In the genomic region with DNA sequence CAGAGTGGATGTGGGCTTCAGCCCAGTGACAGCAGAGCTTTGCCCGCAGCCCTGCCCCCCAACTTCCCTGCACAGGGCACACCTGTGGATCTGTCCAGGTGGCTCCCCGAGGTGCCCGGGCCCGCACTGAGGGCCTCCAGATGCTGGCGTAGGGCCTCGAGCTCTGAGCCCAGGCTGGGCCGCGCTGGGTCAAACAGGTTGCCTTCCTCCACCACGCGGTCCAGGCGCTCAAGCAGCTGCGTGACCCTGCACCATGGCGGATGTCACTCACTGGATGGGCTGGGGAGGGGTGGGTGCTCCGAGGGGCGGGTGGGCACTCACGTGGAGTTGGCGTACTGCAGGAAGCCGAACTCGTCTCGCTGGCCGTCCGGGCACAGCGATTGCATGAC, we compare ENCODE assay signal across 16 cellular contexts. TPM values are rescaled to one million over a fixed set of nuclear protein-coding genes. Genes with fewer than 3 reads are reported as not detected.
DNase-seq lines count a peak whose midpoint lies in the region; ATAC-seq, FAIRE-seq and TF ChIP-seq lines count a peak whose summit lies in the region.
"Had no signal": no experiment of that assay in that cellular context is flagged by ENCODE, and none has a peak within 500 bp of the region (broad histone marks: within the 10 kb centered on the region; RNA-seq: fewer than 3 reads in every experiment).

No MANE protein-coding gene starts in this region.

- CTCF ChIA-PET in HCT116 (lab: Charles Lee) = interaction anchor here (0.6 to 1.8 kb wide), 3 partner anchors 12 to 44 kb away, joined by 4 to 14 read pairs (median 6); a partner anchor contains a TSS
- CTCF ChIA-PET in activated CD8-positive, alpha-beta memory T cell treated with anti-CD3 and anti-CD28 coated beads, Interleukin-2, amount 10 ng/mL, durations not matched to agents 7 days and 5 days (lab: Charles Lee) = interaction anchor here (0.6 to 10.2 kb wide), 5 partner anchors 13 to 214 kb away, joined by 3 to 98 read pairs (median 4); a partner anchor contains a TSS

- no peak overlapping the region for H3K4me3 ChIP-seq in HCT116 (replicated peaks in 1 of 2; ENCODE audit: low read depth in 1 of 2, low read length in 2 of 2)
- H3K4me3 ChIP-seq in colonic mucosa = no peak overlapping the region
- H3K4me3 ChIP-seq in small intestine (ENCODE audit: low read depth in 1 of 2, low read length in 2 of 2) = no peak overlapping the region
- H3K4me3 ChIP-seq: lung, MG63, neural progenitor cell, sigmoid colon had no signal

- peaks cover 20% of the 10 kb centered on the region for H3K4me1 Mint-ChIP-seq in activated CD8-positive, alpha-beta memory T cell treated with anti-CD3 and anti-CD28 coated beads, Interleukin-2, amount 10 ng/mL, durations not matched to agents 7 days and 5 days

- no peaks in the 10 kb centered on the region for H3K9me3 ChIP-seq in HCT116 (ENCODE audit: control insufficient read depth in 1 of 2, insufficient read depth in 1 of 2, low read depth in 1 of 2, low read length in 2 of 2)
- H3K9me3 ChIP-seq in colonic mucosa = no peaks in the 10 kb centered on the region
- H3K9me3 ChIP-seq in small intestine (ENCODE audit: control insufficient read depth, low read depth) = no peaks in the 10 kb centered on the region
- H3K9me3 ChIP-seq: MG63, sigmoid colon had no signal

- peak overlapping the region; percentile 58 for H3K4me2 ChIP-seq in HCT116 (ENCODE audit: low read length)

- H3K27me3 Mint-ChIP-seq in activated CD8-positive, alpha-beta memory T cell treated with anti-CD3 and anti-CD28 coated beads, Interleukin-2, amount 10 ng/mL, durations not matched to agents 7 days and 5 days = peaks cover 3% of the 10 kb centered on the region
- H3K27me3 Mint-ChIP-seq: activated B cell treated with CpG ODN at 0.5 μM for 24 hours; activated naive CD8-positive, alpha-beta T cell treated with anti-CD3 and anti-CD28 coated beads for 36 hours had no signal

- H3K27ac ChIP-seq in HCT116 (ENCODE audit: low read depth, low read length) (peak overlapping the region; percentile 63), colonic mucosa (peak overlapping the region; percentile 63), small intestine (ENCODE audit: low read depth in 1 of 2, low read length in 1 of 2) (peak overlapping the region; percentile 80 to 89)
- H3K27ac ChIP-seq: neural progenitor cell, sigmoid colon had no signal

- ATAC-seq in HCT116 (no peak; the same call in 1 of the 2 replicates), omental fat pad (ENCODE audit: low FRiP score) (no peak)
- no peak for ATAC-seq in activated CD8-positive, alpha-beta memory T cell treated with anti-CD3 and anti-CD28 coated beads, Interleukin-2, amount 10 ng/mL, durations not matched to agents 7 days and 5 days

- TF ChIP-seq CTCF in HCT116 (IDR thresholded peaks at IDR 0.05 in 2 of 3, conservative IDR thresholded peaks at IDR 0.05 in 1 of 3; ENCODE audit: borderline replicate concordance in 1 of 3, insufficient read depth in 1 of 3, low read depth in 2 of 3, low read length in 2 of 3) = no peak
- TF ChIP-seq CTCF in colonic mucosa (IDR thresholded peaks at IDR 0.05) = no peak
- no peak for TF ChIP-seq CTCF in omental fat pad (IDR thresholded peaks at IDR 0.05)

- H3K9me2 ChIP-seq in HCT116 (ENCODE audit: insufficient read depth) = no peaks in the 10 kb centered on the region

- DNase-seq in HCT116 (ENCODE audit: low read depth, low spot score) (no peak), colonic mucosa (no peak), small intestine (no peak), HT-29 (ENCODE audit: low spot score) (no peak), omental fat pad (ENCODE audit: low spot score) (no peak)
- no peak for DNase-seq in activated CD8-positive, alpha-beta memory T cell treated with anti-CD3 and anti-CD28 coated beads, Interleukin-2, amount 10 ng/mL, durations not matched to agents 7 days and 5 days
- DNase-seq: activated B cell treated with CpG ODN at 0.5 μM for 24 hours, NCI-H2081, sigmoid colon had no signal

- H3K27me3 ChIP-seq in HCT116 (ENCODE audit: insufficient read depth, low read length) (no peaks in the 10 kb centered on the region), colonic mucosa (no peaks in the 10 kb centered on the region), small intestine (ENCODE audit: control insufficient read depth in 2 of 2, insufficient read depth in 2 of 2, low read length in 2 of 2) (no peaks in the 10 kb centered on the region)
- H3K27me3 ChIP-seq: MG63, sigmoid colon had no signal

- no peak overlapping the region for H2AFZ ChIP-seq in HCT116 (ENCODE audit: low read depth, low read length, poor library complexity, severe bottlenecking)
- H2AFZ ChIP-seq: neural progenitor cell had no signal

- H3K4me1 ChIP-seq in HCT116 (ENCODE audit: control insufficient read depth in 1 of 2, insufficient read depth in 2 of 2, low read length in 2 of 2) = peaks cover 28 to 40% of the 10 kb centered on the region in 2 experiments; a peak in 3 of 4 replicates
- H3K4me1 ChIP-seq in colonic mucosa = peaks cover 25% of the 10 kb centered on the region
- H3K4me1 ChIP-seq in small intestine (ENCODE audit: control insufficient read depth in 2 of 2, insufficient read depth in 1 of 2, low read depth in 1 of 2, low read length in 1 of 2) = peaks cover 0 to 4% of the 10 kb centered on the region in 2 donors

- H3K36me3 ChIP-seq in HCT116 (ENCODE audit: control insufficient read depth in 1 of 2, insufficient read depth in 2 of 2, low read length in 2 of 2) (peaks cover 0 to 8% of the 10 kb centered on the region in 2 experiments; a peak in 2 of 4 replicates), colonic mucosa (no peaks in the 10 kb centered on the region), small intestine (ENCODE audit: control insufficient read depth in 2 of 2, insufficient read depth in 2 of 2, low read length in 2 of 2) (peaks cover 0 to 2% of the 10 kb centered on the region in 2 donors)
- H3K36me3 ChIP-seq: MG63, neural progenitor cell had no signal

- no peaks in the 10 kb centered on the region for H3K36me3 Mint-ChIP-seq in activated CD8-positive, alpha-beta memory T cell treated with anti-CD3 and anti-CD28 coated beads, Interleukin-2, amount 10 ng/mL, durations not matched to agents 7 days and 5 days
- H3K36me3 Mint-ChIP-seq: activated naive CD8-positive, alpha-beta T cell treated with anti-CD3 and anti-CD28 coated beads for 36 hours; neural progenitor cell had no signal

- no peaks in the 10 kb centered on the region for H4K20me1 ChIP-seq in HCT116 (ENCODE audit: insufficient read depth)

- no peak for TF ChIP-seq POLR2A in HCT116 (IDR thresholded peaks at IDR 0.05; ENCODE audit: borderline replicate concordance, extremely low read depth, insufficient read depth, insufficient read length)

- no peak overlapping the region for H3K27ac Mint-ChIP-seq in activated CD8-positive, alpha-beta memory T cell treated with anti-CD3 and anti-CD28 coated beads, Interleukin-2, amount 10 ng/mL, durations not matched to agents 7 days and 5 days
- H3K27ac Mint-ChIP-seq: activated B cell treated with CpG ODN at 0.5 μM for 24 hours; activated naive CD8-positive, alpha-beta T cell treated with anti-CD3 and anti-CD28 coated beads for 36 hours; neural progenitor cell had no signal

- no peak overlapping the region for H3K4me3 Mint-ChIP-seq in activated CD8-positive, alpha-beta memory T cell treated with anti-CD3 and anti-CD28 coated beads, Interleukin-2, amount 10 ng/mL, durations not matched to agents 7 days and 5 days
- H3K4me3 Mint-ChIP-seq: activated B cell treated with CpG ODN at 0.5 μM for 24 hours; activated naive CD8-positive, alpha-beta T cell treated with anti-CD3 and anti-CD28 coated beads for 36 hours; neural progenitor cell had no signal

- intact Hi-C loops in HCT116 (cut with micrococcal nuclease) (no loop called here), colonic mucosa (cut with DNase I) (no loop called here)

- no peak for FAIRE-seq in small intestine (lab: Jason Lieb, UNC)

- H3K79me2 ChIP-seq in HCT116 (ENCODE audit: insufficient read depth, low read length) = peaks cover 31% of the 10 kb centered on the region

- H3K9ac ChIP-seq in HCT116 (ENCODE audit: low read length) (peak overlapping the region; percentile 38), colonic mucosa (ENCODE audit: low read depth in 2 of 2, low read length in 2 of 2) (no peak overlapping the region)
- H3K9ac ChIP-seq: neural progenitor cell had no signal

- no peak for TF ChIP-seq RAD21 in HCT116 (IDR thresholded peaks at IDR 0.05; ENCODE audit: low read depth)

- BruUV-seq in HCT116 (replicated peaks; lab: Mats Ljungman, UMichigan) = no TSS peak

- RAD21 ChIA-PET in HCT116 (lab: Charles Lee; ENCODE audit: low non-redundant PET in 1 of 2, low total read pairs in 2 of 2, uncharacterized antibody in 2 of 2, unreplicated experiment in 2 of 2) = no interaction called here

- 49 to 84% (median 55%) methylated on average over 15 to 23 of the region's 23 CpGs for WGBS in small intestine, 3 donors

- POLR2A ChIA-PET in HCT116 (lab: Charles Lee) = no interaction called here

- H3K9me3 Mint-ChIP-seq in activated CD8-positive, alpha-beta memory T cell treated with anti-CD3 and anti-CD28 coated beads, Interleukin-2, amount 10 ng/mL, durations not matched to agents 7 days and 5 days (ENCODE audit: low read depth) = no peaks in the 10 kb centered on the region
- H3K9me3 Mint-ChIP-seq: activated B cell treated with CpG ODN at 0.5 μM for 24 hours; activated naive CD8-positive, alpha-beta T cell treated with anti-CD3 and anti-CD28 coated beads for 36 hours; neural progenitor cell had no signal

RNA-seq across cellular contexts. Expression of a gene that starts 5.4 kb away (rescaled TPM):
- total RNA-seq in HCT116 (2021; ENCODE audit: unreplicated experiment) = 114 TPM
- polyA plus RNA-seq in HCT116 (2012) = 132 and 183 TPM in 2 replicates
- 10 to 100 TPM; 22.4 to 47.5 TPM for total RNA-seq in colonic mucosa
- polyA plus RNA-seq in small intestine = 10 to 100 TPM in 1 of 3 donors, 1 to 10 TPM in 2; 3.4 to 11.2 (median 6.5) TPM
- 92.6 and 99.9 TPM in 2 replicates for total RNA-seq in HT-29 (2014; rRNA removed; shearing (Covaris generic))
- total RNA-seq in activated CD8-positive, alpha-beta memory T cell treated with anti-CD3 and anti-CD28 coated beads, Interleukin-2, amount 10 ng/mL, durations not matched to agents 7 days and 5 days = 10 to 100 TPM; 30.0 to 73.6 TPM
- total RNA-seq in omental fat pad = 10 to 100 TPM; 15.4 to 31.5 (median 25.9) TPM

RNA-seq across cellular contexts. Expression of a gene that starts 9.3 kb away (rescaled TPM):
- total RNA-seq in HCT116 (2021; ENCODE audit: unreplicated experiment) = not detected
- not detected in 2 replicates for polyA plus RNA-seq in HCT116 (2012)
- total RNA-seq in colonic mucosa = not detected
- polyA plus RNA-seq in small intestine = under 1 TPM in 1 of 3 donors, not detected in 2; 0.09 TPM
- total RNA-seq in HT-29 (2014; rRNA removed; shearing (Covaris generic)) = 0.36 and 0.42 TPM in 2 replicates
- total RNA-seq in activated CD8-positive, alpha-beta memory T cell treated with anti-CD3 and anti-CD28 coated beads, Interleukin-2, amount 10 ng/mL, durations not matched to agents 7 days and 5 days = 1 to 10 TPM in 1 of 2 experiments, under 1 TPM in 1; 0.68 to 2.8 TPM
- total RNA-seq in omental fat pad = 1 to 10 TPM in 1 of 4 donors, under 1 TPM in 2, not detected in 1; 0.19 to 3.6 (median 0.31) TPM
- total RNA-seq: activated naive CD8-positive, alpha-beta T cell treated with anti-CD3 and anti-CD28 coated beads for 36 hours; kidney epithelial cell; urinary bladder had no signal
- polyA plus RNA-seq: BJ had no signal

RNA-seq across cellular contexts. Expression of a gene that starts 23.4 kb away (rescaled TPM):
- total RNA-seq in HCT116 (2021; ENCODE audit: unreplicated experiment) = 98.8 TPM
- polyA plus RNA-seq in HCT116 (2012) = 81.4 and 86.0 TPM in 2 replicates
- total RNA-seq in colonic mucosa = 100 to 1,000 TPM; 149 to 177 TPM
- 10 to 100 TPM; 18.3 to 84.6 (median 32.7) TPM for polyA plus RNA-seq in small intestine
- 59.9 and 84.3 TPM in 2 replicates for total RNA-seq in HT-29 (2014; rRNA removed; shearing (Covaris generic))
- total RNA-seq in activated CD8-positive, alpha-beta memory T cell treated with anti-CD3 and anti-CD28 coated beads, Interleukin-2, amount 10 ng/mL, durations not matched to agents 7 days and 5 days = 10 to 100 TPM; 30.4 to 55.6 TPM
- total RNA-seq in omental fat pad = 10 to 100 TPM; 37.2 to 70.5 (median 58.5) TPM

RNA-seq across cellular contexts. Expression of a gene that starts 26.2 kb away (rescaled TPM):
- total RNA-seq in HCT116 (2021; ENCODE audit: unreplicated experiment) = 8.4 TPM
- polyA plus RNA-seq in HCT116 (2012) = 14.0 and 15.3 TPM in 2 replicates
- 10 to 100 TPM in 1 of 2 donors, 1 to 10 TPM in 1; 3.6 to 15.4 TPM for total RNA-seq in colonic mucosa
- polyA plus RNA-seq in small intestine = 1 to 10 TPM in 2 of 3 donors, not detected in 1; 1.4 to 6.2 TPM
- 17.0 and 24.1 TPM in 2 replicates for total RNA-seq in HT-29 (2014; rRNA removed; shearing (Covaris generic))
- 1 to 10 TPM; 3.8 to 7.8 TPM for total RNA-seq in activated CD8-positive, alpha-beta memory T cell treated with anti-CD3 and anti-CD28 coated beads, Interleukin-2, amount 10 ng/mL, durations not matched to agents 7 days and 5 days
- 1 to 10 TPM in 3 of 4 donors, under 1 TPM in 1; 0.95 to 9.7 (median 4.7) TPM for total RNA-seq in omental fat pad
- total RNA-seq: activated B cell treated with CpG ODN at 0.5 μM for 24 hours; activated naive CD8-positive, alpha-beta T cell treated with anti-CD3 and anti-CD28 coated beads for 36 hours; kidney epithelial cell had no signal

RNA-seq across cellular contexts. Expression of a gene that starts 30.4 kb away (rescaled TPM):
- total RNA-seq in HCT116 (2021; ENCODE audit: unreplicated experiment) = 89.0 TPM
- 57.8 and 80.5 TPM in 2 replicates for polyA plus RNA-seq in HCT116 (2012)
- total RNA-seq in colonic mucosa = 10 to 100 TPM; 29.9 to 81.0 TPM
- 10 to 100 TPM; 75.5 to 85.9 (median 75.6) TPM for polyA plus RNA-seq in small intestine
- total RNA-seq in HT-29 (2014; rRNA removed; shearing (Covaris generic)) = 169 and 179 TPM in 2 replicates
- total RNA-seq in activated CD8-positive, alpha-beta memory T cell treated with anti-CD3 and anti-CD28 coated beads, Interleukin-2, amount 10 ng/mL, durations not matched to agents 7 days and 5 days = 10 to 100 TPM; 68.6 to 94.8 TPM
- 10 to 100 TPM; 22.0 to 37.0 (median 31.6) TPM for total RNA-seq in omental fat pad
